In genomic region chr3:193842029-193842782, GRCh38 we compare ENCODE assay signal across 9 cellular contexts.
DNase-seq lines count a peak whose midpoint lies in the region; ATAC-seq and TF ChIP-seq lines count a peak whose summit lies in the region.
"Had no signal": no experiment of that assay in that cellular context is flagged by ENCODE, and none has a peak within 500 bp of the region (broad histone marks: within the 10 kb centered on the region; RNA-seq: fewer than 3 reads in every experiment).

No MANE protein-coding gene starts in this region.

- H3K9me3 ChIP-seq in colonic mucosa (no peaks in the 10 kb centered on the region), breast epithelium (no peaks in the 10 kb centered on the region)

- no peaks in the 10 kb centered on the region for H3K36me3 ChIP-seq in colonic mucosa
- no peaks in the 10 kb centered on the region for H3K36me3 ChIP-seq in breast epithelium

- peaks cover 12% of the 10 kb centered on the region for H3K9me3 Mint-ChIP-seq in type B pancreatic cell
- no peaks in the 10 kb centered on the region for H3K9me3 Mint-ChIP-seq in activated T-cell treated with anti-CD3 and anti-CD28 coated beads, Interleukin-2, amount 50 U/mL, for 72 hours
- H3K9me3 Mint-ChIP-seq: activated naive CD8-positive, alpha-beta T cell treated with anti-CD3 and anti-CD28 coated beads for 36 hours had no signal

- H3K36me3 Mint-ChIP-seq in type B pancreatic cell: no peaks in the 10 kb centered on the region
- H3K36me3 Mint-ChIP-seq in activated T-cell treated with anti-CD3 and anti-CD28 coated beads, Interleukin-2, amount 50 U/mL, for 72 hours (ENCODE audit: insufficient read depth in 2 of 2): no peaks in the 10 kb centered on the region
- H3K36me3 Mint-ChIP-seq: activated naive CD8-positive, alpha-beta T cell treated with anti-CD3 and anti-CD28 coated beads for 36 hours had no signal

- H3K27me3 Mint-ChIP-seq in type B pancreatic cell: no peaks in the 10 kb centered on the region
- H3K27me3 Mint-ChIP-seq in activated T-cell treated with anti-CD3 and anti-CD28 coated beads, Interleukin-2, amount 50 U/mL, for 72 hours (ENCODE audit: low read depth): peaks cover 69% of the 10 kb centered on the region

- H3K27ac Mint-ChIP-seq in type B pancreatic cell: peak overlapping the region; percentile 87
- H3K27ac Mint-ChIP-seq in activated T-cell treated with anti-CD3 and anti-CD28 coated beads, Interleukin-2, amount 50 U/mL, for 72 hours: no peak overlapping the region
- H3K27ac Mint-ChIP-seq: activated naive CD8-positive, alpha-beta T cell treated with anti-CD3 and anti-CD28 coated beads for 36 hours had no signal

- peaks cover 39% of the 10 kb centered on the region for H3K4me1 Mint-ChIP-seq in type B pancreatic cell (ENCODE audit: unreplicated experiment)
- no peaks in the 10 kb centered on the region for H3K4me1 Mint-ChIP-seq in activated T-cell treated with anti-CD3 and anti-CD28 coated beads, Interleukin-2, amount 50 U/mL, for 72 hours (ENCODE audit: low read depth)
- H3K4me1 Mint-ChIP-seq: activated naive CD8-positive, alpha-beta T cell treated with anti-CD3 and anti-CD28 coated beads for 36 hours had no signal

- TF ChIP-seq POLR2A in breast epithelium (IDR thresholded peaks at IDR 0.05): no peak

- H3K4me1 ChIP-seq in colonic mucosa (peaks cover 3% of the 10 kb centered on the region), breast epithelium (no peaks in the 10 kb centered on the region)

- H3K9ac ChIP-seq in colonic mucosa (ENCODE audit: low read depth in 2 of 2, low read length in 2 of 2): peak overlapping the region in 1 of 2 donors; percentile 74

- TF ChIP-seq CTCF in colonic mucosa (IDR thresholded peaks at IDR 0.05) (no peak), type B pancreatic cell (conservative IDR thresholded peaks at IDR 0.05) (no peak), breast epithelium (IDR thresholded peaks at IDR 0.05) (no peak)

- DNase-seq in colonic mucosa (peak; percentile 56), type B pancreatic cell (ENCODE audit: extremely low spot score, unreplicated experiment) (no peak), T-helper 2 cell (no peak), breast epithelium (ENCODE audit: low spot score in 2 of 2) (no peak)
- DNase-seq in activated T-cell treated with anti-CD3 and anti-CD28 coated beads, Interleukin-2, amount 50 U/mL, for 72 hours: no peak
- DNase-seq: activated naive CD8-positive, alpha-beta T cell treated with anti-CD3 and anti-CD28 coated beads for 36 hours had no signal

- H3K27ac ChIP-seq in colonic mucosa (peak overlapping the region; percentile 93), breast epithelium (peak overlapping the region in 1 of 2 donors; percentile 30)

- no peak overlapping the region for H3K4me3 ChIP-seq in colonic mucosa
- H3K4me3 ChIP-seq in breast epithelium: peak overlapping the region in 1 of 3 donors; percentile 7

- ATAC-seq in GM19395 (IDR thresholded peaks at IDR 0.05; ENCODE audit: unreplicated experiment): peak; percentile 79
- peak; percentile 76 for ATAC-seq in HG03354 (IDR thresholded peaks at IDR 0.05; ENCODE audit: poor library complexity, severe bottlenecking, unreplicated experiment)
- no peak for ATAC-seq in activated T-cell treated with anti-CD3 and anti-CD28 coated beads, Interleukin-2, amount 50 U/mL, for 72 hours (replicated peaks in 1 of 2)
- ATAC-seq in GM21737 (IDR thresholded peaks at IDR 0.05; ENCODE audit: unreplicated experiment): no peak

- peak overlapping the region; percentile 70 for H3K4me3 Mint-ChIP-seq in type B pancreatic cell
- no peak overlapping the region for H3K4me3 Mint-ChIP-seq in activated T-cell treated with anti-CD3 and anti-CD28 coated beads, Interleukin-2, amount 50 U/mL, for 72 hours
- H3K4me3 Mint-ChIP-seq: activated naive CD8-positive, alpha-beta T cell treated with anti-CD3 and anti-CD28 coated beads for 36 hours had no signal

- H3K27me3 ChIP-seq in colonic mucosa: no peaks in the 10 kb centered on the region
- H3K27me3 ChIP-seq in breast epithelium: no peaks in the 10 kb centered on the region

- intact Hi-C loops in colonic mucosa (cut with DNase I) (no loop called here), breast epithelium (cut with DNase I; ENCODE audit: low total_unique reads) (no loop called here)

Comparison
In these comparisons a context has a peak if more than half of its experiments do, and no peak if none do; other contexts are left out.
1. ATAC-seq: peak in GM19395 (single experiment) and HG03354 (single experiment); none in activated T-cell treated with anti-CD3 and anti-CD28 coated beads, Interleukin-2, amount 50 U/mL, for 72 hours (0 of 2) and GM21737 (single experiment).